8 cellular contexts compared by ENCODE assay signal in the genomic region with DNA sequence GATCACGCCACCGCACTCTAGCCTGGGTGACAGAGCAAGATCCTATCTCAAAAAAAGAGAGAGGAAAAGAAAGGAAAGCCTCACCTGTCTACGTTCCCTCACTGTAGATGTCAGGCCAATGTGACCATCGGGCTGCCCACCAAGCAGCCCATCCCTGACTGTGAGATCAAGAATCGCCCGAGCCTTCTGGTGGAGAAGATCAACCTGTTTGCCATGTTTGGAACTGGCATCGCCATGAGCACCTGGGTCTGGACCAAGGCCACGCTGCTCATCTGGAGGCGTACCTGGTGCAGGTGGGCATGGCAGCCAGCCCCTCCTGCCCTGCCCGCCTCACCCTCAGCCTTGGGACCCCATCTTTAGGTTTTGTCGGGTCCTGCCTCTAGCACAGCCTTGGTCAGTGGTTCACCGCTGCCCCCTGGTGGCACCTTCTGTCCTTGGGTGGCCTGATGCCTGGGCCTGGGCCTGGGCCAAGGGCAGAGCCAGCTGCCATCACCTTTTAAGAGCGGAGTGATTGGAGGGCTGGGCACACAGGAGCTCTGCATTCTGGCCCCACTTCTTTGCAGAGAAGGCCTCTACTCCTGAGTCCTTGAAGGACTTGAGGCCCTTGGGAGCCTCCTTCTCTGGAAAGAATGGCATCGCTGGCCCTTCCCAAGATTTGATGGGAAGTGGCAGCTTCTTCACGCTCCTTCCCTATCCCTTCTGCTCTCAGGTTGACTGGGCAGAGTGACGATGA. TPM values are rescaled to one million over a fixed set of nuclear protein-coding genes. Genes with fewer than 3 reads are reported as not detected.
DNase-seq lines count a peak whose midpoint lies in the region; ATAC-seq and TF ChIP-seq lines count a peak whose summit lies in the region.

No MANE protein-coding gene starts in this region.

- H2AK5ac ChIP-seq in neuronal stem cell (ENCODE audit: low read depth, low read length), result no peak overlapping the region

- H3K14ac ChIP-seq in neuronal stem cell (ENCODE audit: low read length), result no peak overlapping the region

- no peak overlapping the region for H2BK5ac ChIP-seq in neuronal stem cell (ENCODE audit: low read length)

- no peak overlapping the region for H2BK15ac ChIP-seq in neuronal stem cell (ENCODE audit: low read length)

- no peaks in the 10 kb centered on the region for H3K27me3 Mint-ChIP-seq in activated T-cell treated with anti-CD3 and anti-CD28 coated beads, Interleukin-2, amount 50 U/mL, for 4 hours (ENCODE audit: low read depth)

- no peak overlapping the region for H4K91ac ChIP-seq in neuronal stem cell (ENCODE audit: low read depth, low read length, poor library complexity)

- ATAC-seq in DND-41 (ENCODE audit: insufficient read depth, low read depth) (peak; percentile 94), HG02840 (IDR thresholded peaks at IDR 0.05; ENCODE audit: low FRiP score, unreplicated experiment) (peak; percentile 64), HG03095 (IDR thresholded peaks at IDR 0.05; ENCODE audit: unreplicated experiment) (no peak)
- peak; percentile 88 to 90 for ATAC-seq in activated T-cell treated with anti-CD3 and anti-CD28 coated beads, Interleukin-2, amount 50 U/mL, for 4 hours

- H3K4me3 ChIP-seq in DND-41 (ENCODE audit: low read depth in 1 of 2, low read length in 2 of 2) (no peak overlapping the region), OCI-LY3 (ENCODE audit: low read length) (no peak overlapping the region), fibroblast of mammary gland (ENCODE audit: control insufficient read depth, low read depth, low read length) (no peak overlapping the region), neuronal stem cell (ENCODE audit: low read length in 2 of 2) (no peak overlapping the region)

- H2AFZ ChIP-seq in DND-41 (ENCODE audit: low read depth, low read length), result no peak overlapping the region
- no peak overlapping the region for H2AFZ ChIP-seq in OCI-LY3 (ENCODE audit: low read depth, low read length)
- H2AFZ ChIP-seq in neuronal stem cell (ENCODE audit: low read length), result no peak overlapping the region

- H3K4ac ChIP-seq in neuronal stem cell (ENCODE audit: low read length), result no peak overlapping the region

- no peaks in the 10 kb centered on the region for H3K36me3 Mint-ChIP-seq in activated T-cell treated with anti-CD3 and anti-CD28 coated beads, Interleukin-2, amount 50 U/mL, for 4 hours (ENCODE audit: insufficient read depth)

- H3K23ac ChIP-seq in neuronal stem cell (ENCODE audit: low read depth, low read length, poor library complexity), result peak overlapping the region; percentile 89

- H3K79me1 ChIP-seq in neuronal stem cell (ENCODE audit: low read depth, low read length), result peaks cover 2% of the 10 kb centered on the region

- no peaks in the 10 kb centered on the region for H3K4me1 ChIP-seq in DND-41 (ENCODE audit: insufficient read depth, low read length)
- no peaks in the 10 kb centered on the region for H3K4me1 ChIP-seq in OCI-LY3 (ENCODE audit: low read length)
- H3K4me1 ChIP-seq in neuronal stem cell (ENCODE audit: control insufficient read depth in 2 of 2, insufficient read depth in 1 of 2, low read depth in 1 of 2, low read length in 2 of 2), result no peaks in the 10 kb centered on the region

- no peak overlapping the region for H3K9ac ChIP-seq in DND-41 (ENCODE audit: low read depth, low read length)
- H3K9ac ChIP-seq in OCI-LY3 (ENCODE audit: low read length), result no peak overlapping the region
- H3K9ac ChIP-seq in neuronal stem cell (ENCODE audit: low read depth, low read length, poor library complexity), result no peak overlapping the region

- TF ChIP-seq CTCF in DND-41 (IDR thresholded peaks at IDR 0.05; ENCODE audit: borderline replicate concordance, extremely low read depth, low read length, poor library complexity, severe bottlenecking), result peak; percentile 92
- TF ChIP-seq CTCF in OCI-LY3 (IDR thresholded peaks at IDR 0.05; ENCODE audit: low read depth, low read length), result peak; percentile 92
- peak; percentile 74 for TF ChIP-seq CTCF in fibroblast of mammary gland (conservative IDR thresholded peaks at IDR 0.05; ENCODE audit: control insufficient read depth, insufficient read depth, low read depth, low read length)

- no peaks in the 10 kb centered on the region for H3K9me3 ChIP-seq in DND-41 (ENCODE audit: insufficient read depth, low read length, severe bottlenecking)
- no peaks in the 10 kb centered on the region for H3K9me3 ChIP-seq in OCI-LY3 (ENCODE audit: insufficient read depth, low read length)
- peaks cover 3 to 5% of the 10 kb centered on the region in 2 donors for H3K9me3 ChIP-seq in neuronal stem cell (replicated peaks in 1 of 2; ENCODE audit: control insufficient read depth in 2 of 2, insufficient read depth in 1 of 2, low read depth in 1 of 2, low read length in 2 of 2)

- no peak overlapping the region for H3K4me3 Mint-ChIP-seq in activated T-cell treated with anti-CD3 and anti-CD28 coated beads, Interleukin-2, amount 50 U/mL, for 4 hours

- H3K27me3 ChIP-seq in DND-41 (ENCODE audit: insufficient read depth, low read length, poor library complexity) (no peaks in the 10 kb centered on the region), OCI-LY3 (ENCODE audit: low read depth, low read length) (no peaks in the 10 kb centered on the region), neuronal stem cell (ENCODE audit: control insufficient read depth in 3 of 3, insufficient read depth in 3 of 3, low read depth in 1 of 3, low read length in 3 of 3) (no peaks in the 10 kb centered on the region)

- H4K20me1 ChIP-seq in DND-41 (ENCODE audit: insufficient read depth, low read length) (no peaks in the 10 kb centered on the region), OCI-LY3 (ENCODE audit: insufficient read depth, low read length) (no peaks in the 10 kb centered on the region)

- no peak overlapping the region for H2BK12ac ChIP-seq in neuronal stem cell (ENCODE audit: low read length)

- H3K4me1 Mint-ChIP-seq in activated T-cell treated with anti-CD3 and anti-CD28 coated beads, Interleukin-2, amount 50 U/mL, for 4 hours (ENCODE audit: low read depth), result no peaks in the 10 kb centered on the region

- H4K8ac ChIP-seq in neuronal stem cell (ENCODE audit: low read depth, low read length), result no peak overlapping the region

- no peaks in the 10 kb centered on the region for H3K9me3 Mint-ChIP-seq in activated T-cell treated with anti-CD3 and anti-CD28 coated beads, Interleukin-2, amount 50 U/mL, for 4 hours

- peak; percentile 73 for DNase-seq in DND-41
- peak; percentile 58 for DNase-seq in activated T-cell treated with anti-CD3 and anti-CD28 coated beads, Interleukin-2, amount 50 U/mL, for 4 hours
- peak; percentile 54 for DNase-seq in fibroblast of mammary gland (ENCODE audit: low read depth)
- peak; percentile 46 for DNase-seq in neuronal stem cell (ENCODE audit: low spot score)
- peak in 43 of 49 donors; percentile 7 to 88 (median 59) for DNase-seq in substantia nigra (lab: John Stamatoyannopoulos, UW)

- H3K27ac ChIP-seq in DND-41 (ENCODE audit: low read length) (no peak overlapping the region), OCI-LY3 (ENCODE audit: low read length) (no peak overlapping the region), neuronal stem cell (replicated peaks; ENCODE audit: low read length) (no peak overlapping the region), substantia nigra (ENCODE audit: low read depth, low read length, poor library complexity, severe bottlenecking) (no peak overlapping the region)

- no peak overlapping the region for H3K18ac ChIP-seq in neuronal stem cell (ENCODE audit: low read length)

- H3K4me2 ChIP-seq in DND-41 (ENCODE audit: insufficient read depth, low read length) (no peak overlapping the region), OCI-LY3 (ENCODE audit: low read length) (no peak overlapping the region), neuronal stem cell (ENCODE audit: insufficient read depth, low read length, poor library complexity, severe bottlenecking) (no peak overlapping the region)

- H3K36me3 ChIP-seq in DND-41 (ENCODE audit: insufficient read depth, low read length), result peaks cover 11% of the 10 kb centered on the region
- H3K36me3 ChIP-seq in OCI-LY3 (replicated peaks; ENCODE audit: low read depth, low read length), result peaks cover 31% of the 10 kb centered on the region
- peaks cover 55 to 85% of the 10 kb centered on the region in 2 donors for H3K36me3 ChIP-seq in neuronal stem cell (replicated peaks in 1 of 2; ENCODE audit: control insufficient read depth in 2 of 2, insufficient read depth in 2 of 2, low read length in 2 of 2)

- H3K79me2 ChIP-seq in DND-41 (ENCODE audit: insufficient read depth, low read length) (no peaks in the 10 kb centered on the region), OCI-LY3 (ENCODE audit: low read length) (no peaks in the 10 kb centered on the region)

- no peak overlapping the region for H2BK120ac ChIP-seq in neuronal stem cell (ENCODE audit: low read depth, low read length)

- WGBS in neuronal stem cell (ENCODE audit: extremely low coverage in 2 of 2, insufficient read length in 2 of 2, insufficient replicate concordance in 1 of 2), 2 donors, result no CpG with 5 or more reads among the region's 16 CpGs

RNA-seq across cellular contexts. Expression of a gene that starts 14.4 kb away (rescaled TPM):
- total RNA-seq in activated T-cell treated with anti-CD3 and anti-CD28 coated beads, Interleukin-2, amount 50 U/mL, for 4 hours, result 1 to 10 TPM; 6.0 to 7.2 (median 6.5) TPM
- polyA plus RNA-seq in neuronal stem cell (2013, experiment 1 of 2), result 21.6 TPM
- 21.4 TPM for polyA plus RNA-seq in neuronal stem cell (2013, experiment 2 of 2)

RNA-seq across cellular contexts. Expression of a gene that starts 22.0 kb away (rescaled TPM):
- total RNA-seq in activated T-cell treated with anti-CD3 and anti-CD28 coated beads, Interleukin-2, amount 50 U/mL, for 4 hours, result under 1 TPM; 0.11 to 0.25 (median 0.18) TPM
- polyA plus RNA-seq in neuronal stem cell (2013, experiment 1 of 2), result 63.1 TPM
- 62.7 TPM for polyA plus RNA-seq in neuronal stem cell (2013, experiment 2 of 2)
